19 cellular contexts compared by ENCODE assay signal in genomic region chr19:45305421-45305820, GRCh38. TPM values are rescaled to one million over a fixed set of nuclear protein-coding genes. Genes with fewer than 3 reads are reported as not detected.
DNase-seq lines count a peak whose midpoint lies in the region; ATAC-seq and TF ChIP-seq lines count a peak whose summit lies in the region.
"Had no signal": no experiment of that assay in that cellular context is flagged by ENCODE, and none has a peak within 500 bp of the region (broad histone marks: within the 10 kb centered on the region; RNA-seq: fewer than 3 reads in every experiment).

No MANE protein-coding gene starts in this region.

- H3K4me1 Mint-ChIP-seq in HFFc6 (ENCODE audit: low read depth) = peaks cover 10% of the 10 kb centered on the region
- no peaks in the 10 kb centered on the region for H3K4me1 Mint-ChIP-seq in activated naive CD8-positive, alpha-beta T cell treated with anti-CD3 and anti-CD28 coated beads for 36 hours
- H3K4me1 Mint-ChIP-seq: activated CD4-positive, alpha-beta T cell treated with anti-CD3 and anti-CD28 coated beads, Interleukin-2, amount 10 ng/mL, durations not matched to agents 24 days and 14 days had no signal

- H3K9me3 Mint-ChIP-seq in HFFc6 = peaks cover 4% of the 10 kb centered on the region; the same call in 1 of the 2 replicates
- no peaks in the 10 kb centered on the region for H3K9me3 Mint-ChIP-seq in activated naive CD8-positive, alpha-beta T cell treated with anti-CD3 and anti-CD28 coated beads for 36 hours
- H3K9me3 Mint-ChIP-seq: activated CD4-positive, alpha-beta T cell treated with anti-CD3 and anti-CD28 coated beads, Interleukin-2, amount 10 ng/mL, durations not matched to agents 24 days and 14 days; CD8-positive, alpha-beta memory T cell had no signal

- TF ChIP-seq CTCF in HFFc6 (IDR thresholded peaks at IDR 0.05) = no peak

- peaks cover 7% of the 10 kb centered on the region for H3K27me3 Mint-ChIP-seq in HFFc6 (ENCODE audit: insufficient read depth)
- H3K27me3 Mint-ChIP-seq in activated naive CD8-positive, alpha-beta T cell treated with anti-CD3 and anti-CD28 coated beads for 36 hours = no peaks in the 10 kb centered on the region
- H3K27me3 Mint-ChIP-seq: activated CD4-positive, alpha-beta T cell treated with anti-CD3 and anti-CD28 coated beads, Interleukin-2, amount 10 ng/mL, durations not matched to agents 24 days and 14 days had no signal

- DNase-seq in EL (peak; percentile 40), HFFc6 (peak; percentile 46), cerebellar cortex (ENCODE audit: low spot score) (peak; percentile 55), left lobe of liver (ENCODE audit: low spot score) (no peak), HK-2 (ENCODE audit: unreplicated experiment) (no peak)
- no peak for DNase-seq in NK-92 treated with Interleukin-12 subunit alpha and Interleukin-12 subunit beta, amount 100 ng/mL, for 24 hours (lab: John Stamatoyannopoulos, UW)
- no peak for DNase-seq in activated naive CD8-positive, alpha-beta T cell treated with anti-CD3 and anti-CD28 coated beads for 36 hours
- DNase-seq: activated CD4-positive, alpha-beta T cell treated with anti-CD3 and anti-CD28 coated beads, Interleukin-2, amount 10 ng/mL, durations not matched to agents 24 days and 14 days; activated naive CD4-positive, alpha-beta T cell treated with Interleukin-2 at 50 U/mL for 16 hours; CD8-positive, alpha-beta memory T cell; KG1; left colon; NCI-H1048; NCI-H82; occipital lobe; stimulated activated CD4-positive, alpha-beta T cell treated with anti-CD3 and anti-CD28 coated beads, Interleukin-2, amount 100 ng/mL, for 48 hours had no signal

- peak; percentile 7 for ATAC-seq in left lobe of liver
- no peak for ATAC-seq in HG02840 (IDR thresholded peaks at IDR 0.05; ENCODE audit: low FRiP score, unreplicated experiment)
- ATAC-seq: left colon had no signal

- H3K36me3 Mint-ChIP-seq in HFFc6 (ENCODE audit: low read depth) = peaks cover 12% of the 10 kb centered on the region
- no peaks in the 10 kb centered on the region for H3K36me3 Mint-ChIP-seq in activated naive CD8-positive, alpha-beta T cell treated with anti-CD3 and anti-CD28 coated beads for 36 hours

- no peak overlapping the region for H3K27ac Mint-ChIP-seq in HFFc6
- H3K27ac Mint-ChIP-seq in activated naive CD8-positive, alpha-beta T cell treated with anti-CD3 and anti-CD28 coated beads for 36 hours = no peak overlapping the region
- H3K27ac Mint-ChIP-seq: activated CD4-positive, alpha-beta T cell treated with anti-CD3 and anti-CD28 coated beads, Interleukin-2, amount 10 ng/mL, durations not matched to agents 24 days and 14 days had no signal

- H3K4me3 Mint-ChIP-seq in HFFc6 = no peak overlapping the region
- no peak overlapping the region for H3K4me3 Mint-ChIP-seq in activated naive CD8-positive, alpha-beta T cell treated with anti-CD3 and anti-CD28 coated beads for 36 hours
- H3K4me3 Mint-ChIP-seq: activated CD4-positive, alpha-beta T cell treated with anti-CD3 and anti-CD28 coated beads, Interleukin-2, amount 10 ng/mL, durations not matched to agents 24 days and 14 days had no signal

RNA-seq across cellular contexts. Expression of gene CKM, which starts 17.3 kb away (rescaled TPM):
- not detected for total RNA-seq in HFFc6 (2021; fragmentation: NEBNext Ultra II Directional; extraction: Animal tissue kit (Norgen Biotek cat#: 25700))
- total RNA-seq in left lobe of liver = not detected
- total RNA-seq in activated naive CD8-positive, alpha-beta T cell treated with anti-CD3 and anti-CD28 coated beads for 36 hours = not detected
- total RNA-seq: activated CD4-positive, alpha-beta T cell treated with anti-CD3 and anti-CD28 coated beads, Interleukin-2, amount 10 ng/mL, durations not matched to agents 24 days and 14 days; CD8-positive, alpha-beta memory T cell; dermis microvascular lymphatic vessel endothelial cell; suprapubic skin had no signal

RNA-seq across cellular contexts. Expression of gene KLC3, which starts 35.1 kb away (rescaled TPM):
- not detected for total RNA-seq in HFFc6 (2021; fragmentation: NEBNext Ultra II Directional; extraction: Animal tissue kit (Norgen Biotek cat#: 25700))
- not detected for total RNA-seq in left lobe of liver
- not detected for total RNA-seq in activated naive CD8-positive, alpha-beta T cell treated with anti-CD3 and anti-CD28 coated beads for 36 hours
- total RNA-seq: activated CD4-positive, alpha-beta T cell treated with anti-CD3 and anti-CD28 coated beads, Interleukin-2, amount 10 ng/mL, durations not matched to agents 24 days and 14 days; CD8-positive, alpha-beta memory T cell; left colon had no signal

RNA-seq across cellular contexts. Expression of gene MARK4, which starts 54.4 kb away (rescaled TPM):
- 10 to 100 TPM; 38.9 to 46.0 (median 44.2) TPM for total RNA-seq in HFFc6 (2021; fragmentation: NEBNext Ultra II Directional; extraction: Animal tissue kit (Norgen Biotek cat#: 25700))
- 17.5 TPM for total RNA-seq in left lobe of liver
- total RNA-seq in activated naive CD8-positive, alpha-beta T cell treated with anti-CD3 and anti-CD28 coated beads for 36 hours = 10 to 100 TPM; 12.6 to 14.9 TPM

Comparison
In these comparisons a context has a peak if more than half of its experiments do, and no peak if none do; other contexts are left out.
1. DNase-seq: peak in EL (single experiment), HFFc6 (single experiment) and cerebellar cortex (single experiment); none in left lobe of liver (single experiment), NK-92 treated with Interleukin-12 subunit alpha and Interleukin-12 subunit beta, amount 100 ng/mL, for 24 hours (single experiment), activated naive CD8-positive, alpha-beta T cell treated with anti-CD3 and anti-CD28 coated beads for 36 hours (single experiment) and HK-2 (single experiment).